In genomic region chr16:89350701-89351380, GRCh38 we compare ENCODE assay signal across 13 cellular contexts.
A peak's percentile ranks its signal among the peaks of the same experiment; 100 is the strongest.
DNase-seq lines count a peak whose midpoint lies in the region; ATAC-seq, FAIRE-seq and TF ChIP-seq lines count a peak whose summit lies in the region.
"Had no signal": no experiment of that assay in that cellular context is flagged by ENCODE, and none has a peak within 500 bp of the region (broad histone marks: within the 10 kb centered on the region; RNA-seq: fewer than 3 reads in every experiment).

No MANE protein-coding gene starts in this region.

- peaks cover 5% of the 10 kb centered on the region for H3K36me3 Mint-ChIP-seq in activated naive CD4-positive, alpha-beta T cell treated with anti-CD3 and anti-CD28 coated beads, Interleukin-2, amount 50 U/mL, for 24 hours
- H3K36me3 Mint-ChIP-seq in naive thymus-derived CD4-positive, alpha-beta T cell: peaks cover 0 to 19% (median 5%) of the 10 kb centered on the region in 5 donors

- H3K36me3 ChIP-seq in cardiac muscle cell (no peaks in the 10 kb centered on the region), heart left ventricle (peaks cover 0 to 14% (median 0%) of the 10 kb centered on the region in 9 donors), thymus (ENCODE audit: control insufficient read depth, insufficient read depth) (peaks cover 15% of the 10 kb centered on the region)
- peaks cover 0 to 14% (median 0%) of the 10 kb centered on the region in 3 experiments for H3K36me3 ChIP-seq in naive thymus-derived CD4-positive, alpha-beta T cell (ENCODE audit: control insufficient read depth in 2 of 3, insufficient read depth in 3 of 3, low read length in 3 of 3)
- H3K36me3 ChIP-seq: pancreas had no signal

- no peaks in the 10 kb centered on the region for H3K9me3 Mint-ChIP-seq in activated naive CD4-positive, alpha-beta T cell treated with anti-CD3 and anti-CD28 coated beads, Interleukin-2, amount 50 U/mL, for 24 hours
- peaks cover 0 to 2% (median 0%) of the 10 kb centered on the region in 11 donors for H3K9me3 Mint-ChIP-seq in naive thymus-derived CD4-positive, alpha-beta T cell

- peak overlapping the region; percentile 69 for H3K27ac ChIP-seq in cardiac muscle cell
- no peak overlapping the region for H3K27ac ChIP-seq in heart left ventricle
- H3K27ac ChIP-seq in naive thymus-derived CD4-positive, alpha-beta T cell (ENCODE audit: low read depth, low read length): no peak overlapping the region
- peak overlapping the region; percentile 20 for H3K27ac ChIP-seq in thymus (ENCODE audit: low read depth)
- H3K27ac ChIP-seq: pancreas had no signal

- ATAC-seq in heart left ventricle: no peak
- ATAC-seq in naive thymus-derived CD4-positive, alpha-beta T cell: no peak
- ATAC-seq: pancreas had no signal

- no peak for TF ChIP-seq POLR2A in heart left ventricle (IDR thresholded peaks at IDR 0.05)

- intact Hi-C loops in heart left ventricle (cut with DNase I): no loop called here
- intact Hi-C loops in naive thymus-derived CD4-positive, alpha-beta T cell (cut with micrococcal nuclease): loop anchor here (1.0 to 5.0 kb wide), 2 partner anchors 10 to 36 kb away; no protein-coding TSS in a partner anchor

- H3K9me3 ChIP-seq in cardiac muscle cell (ENCODE audit: low read depth): no peaks in the 10 kb centered on the region
- H3K9me3 ChIP-seq in heart left ventricle: peaks cover 0 to 3% (median 0%) of the 10 kb centered on the region in 12 donors
- H3K9me3 ChIP-seq in naive thymus-derived CD4-positive, alpha-beta T cell (ENCODE audit: control insufficient read depth in 2 of 3, low read length in 3 of 3): no peaks in the 10 kb centered on the region
- H3K9me3 ChIP-seq in thymus (ENCODE audit: control insufficient read depth): no peaks in the 10 kb centered on the region
- H3K9me3 ChIP-seq: pancreas had no signal

- no peak for FAIRE-seq in GM19239 (lab: Jason Lieb, UNC)
- FAIRE-seq: pancreas had no signal

- peaks cover 97% of the 10 kb centered on the region for H3K4me1 Mint-ChIP-seq in activated naive CD4-positive, alpha-beta T cell treated with anti-CD3 and anti-CD28 coated beads, Interleukin-2, amount 50 U/mL, for 24 hours
- H3K4me1 Mint-ChIP-seq in naive thymus-derived CD4-positive, alpha-beta T cell: peaks cover 70 to 99% (median 90%) of the 10 kb centered on the region in 7 donors

- 93 to 95% (median 94%) methylated on average over 18 of the region's 18 CpGs for WGBS in heart left ventricle, 4 donors
- WGBS in thymus: 96% methylated on average over 18 of the region's 18 CpGs

- H3K27me3 ChIP-seq in cardiac muscle cell: no peaks in the 10 kb centered on the region
- no peaks in the 10 kb centered on the region for H3K27me3 ChIP-seq in heart left ventricle
- H3K27me3 ChIP-seq in naive thymus-derived CD4-positive, alpha-beta T cell (ENCODE audit: control insufficient read depth in 2 of 2, insufficient read depth in 2 of 2, low read length in 2 of 2): no peaks in the 10 kb centered on the region
- H3K27me3 ChIP-seq in thymus (ENCODE audit: control insufficient read depth, insufficient read depth): no peaks in the 10 kb centered on the region
- H3K27me3 ChIP-seq: pancreas had no signal

- peak overlapping the region; percentile 16 for H3K4me3 Mint-ChIP-seq in activated naive CD4-positive, alpha-beta T cell treated with anti-CD3 and anti-CD28 coated beads, Interleukin-2, amount 50 U/mL, for 24 hours
- peak overlapping the region in 7 of 10 donors; percentile 0 to 67 (median 31) for H3K4me3 Mint-ChIP-seq in naive thymus-derived CD4-positive, alpha-beta T cell

- H3K4me3 ChIP-seq in cardiac muscle cell (no peak overlapping the region), heart left ventricle (no peak overlapping the region), thymus (ENCODE audit: low read length) (no peak overlapping the region)
- H3K4me3 ChIP-seq in naive thymus-derived CD4-positive, alpha-beta T cell (ENCODE audit: low read length): no peak overlapping the region
- H3K4me3 ChIP-seq: pancreas had no signal

- peak overlapping the region; percentile 72 for H3K27ac Mint-ChIP-seq in activated naive CD4-positive, alpha-beta T cell treated with anti-CD3 and anti-CD28 coated beads, Interleukin-2, amount 50 U/mL, for 24 hours
- H3K27ac Mint-ChIP-seq in naive thymus-derived CD4-positive, alpha-beta T cell: peak overlapping the region in 7 of 9 donors; percentile 3 to 80 (median 57)

- CTCF ChIA-PET in naive thymus-derived CD4-positive, alpha-beta T cell (lab: Charles Lee): no interaction called here

- POLR2A ChIA-PET in naive thymus-derived CD4-positive, alpha-beta T cell (lab: Charles Lee): interaction anchor here (1.2 kb wide), 1 partner anchor 11 kb away, joined by 7 read pairs; no protein-coding TSS in a partner anchor

- H3K4me1 ChIP-seq in cardiac muscle cell (ENCODE audit: low read depth): peaks cover 19% of the 10 kb centered on the region
- H3K4me1 ChIP-seq in heart left ventricle: peaks cover 4 to 56% (median 40%) of the 10 kb centered on the region in 12 donors
- H3K4me1 ChIP-seq in naive thymus-derived CD4-positive, alpha-beta T cell (ENCODE audit: control insufficient read depth in 2 of 2, insufficient read depth in 2 of 2, low read length in 2 of 2): peaks cover 34 to 72% of the 10 kb centered on the region in 2 donors
- H3K4me1 ChIP-seq in thymus (ENCODE audit: control insufficient read depth, insufficient read depth, low read length): peaks cover 17% of the 10 kb centered on the region

- TF ChIP-seq CTCF in cardiac muscle cell (IDR thresholded peaks at IDR 0.05; ENCODE audit: low read depth, low read length): no peak
- no peak for TF ChIP-seq CTCF in heart left ventricle (IDR thresholded peaks at IDR 0.05)

- DNase-seq in cardiac muscle cell (ENCODE audit: low read depth in 1 of 2, low spot score in 1 of 2): no peak
- DNase-seq in heart left ventricle: no peak
- peak in 1 of 9 donors; percentile 45 for DNase-seq in naive thymus-derived CD4-positive, alpha-beta T cell
- no peak for DNase-seq in GM19239 (ENCODE audit: insufficient read length, low spot score)
- DNase-seq in DMS79 treated with DMSO at 0.1 percent for 48 hours (lab: John Stamatoyannopoulos, UW): no peak
- no peak for DNase-seq in GOT3 (lab: John Stamatoyannopoulos, UW)
- DNase-seq: AML-193; effector CD4-positive, alpha-beta T cell; NCI-H1048; RPMI8226 had no signal

- H3K27me3 Mint-ChIP-seq in activated naive CD4-positive, alpha-beta T cell treated with anti-CD3 and anti-CD28 coated beads, Interleukin-2, amount 50 U/mL, for 24 hours: no peaks in the 10 kb centered on the region
- no peaks in the 10 kb centered on the region for H3K27me3 Mint-ChIP-seq in naive thymus-derived CD4-positive, alpha-beta T cell

Comparison
In these comparisons a context has a peak if more than half of its experiments do, and no peak if none do; other contexts are left out.
1. H3K27ac ChIP-seq: peak in cardiac muscle cell (single experiment) and thymus (single experiment); none in heart left ventricle (0 of 12) and naive thymus-derived CD4-positive, alpha-beta T cell (single experiment).
2. intact Hi-C loops: an anchor here in naive thymus-derived CD4-positive, alpha-beta T cell (1.0 to 5.0 kb wide); none called in heart left ventricle.